Comparison of ENCODE assay signal across 12 cellular contexts in the genomic region with DNA sequence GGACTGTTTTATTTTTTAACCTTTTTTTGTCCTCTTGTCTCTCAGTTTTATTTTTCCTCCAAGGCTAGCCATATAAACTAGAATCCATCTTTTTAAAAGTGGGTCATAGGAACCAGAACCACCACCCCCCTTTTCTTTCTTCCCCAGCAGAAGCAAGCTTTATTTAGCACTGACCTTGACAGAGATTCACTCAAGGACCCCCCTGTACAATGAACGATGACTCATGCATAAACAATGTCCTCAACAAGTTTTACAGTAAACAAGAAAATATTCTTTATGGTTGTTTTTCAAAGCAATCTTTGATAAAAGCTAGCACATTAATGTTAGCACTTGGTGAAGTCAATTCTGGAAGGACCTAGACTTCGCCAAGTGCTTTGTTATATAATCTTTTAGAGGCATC. TPM values are rescaled to one million over a fixed set of nuclear protein-coding genes. Genes with fewer than 3 reads are reported as not detected.
A peak's percentile ranks its signal among the peaks of the same experiment; 100 is the strongest.
DNase-seq lines count a peak whose midpoint lies in the region; ATAC-seq and TF ChIP-seq lines count a peak whose summit lies in the region.
"Had no signal": no experiment of that assay in that cellular context is flagged by ENCODE, and none has a peak within 500 bp of the region (broad histone marks: within the 10 kb centered on the region; RNA-seq: fewer than 3 reads in every experiment).

No MANE protein-coding gene starts in this region.

- H3K36me3 Mint-ChIP-seq in endothelial cell (ENCODE audit: low read depth, unreplicated experiment) (peaks cover 8% of the 10 kb centered on the region), progenitor cell of endocrine pancreas (ENCODE audit: insufficient read depth) (peaks cover 8% of the 10 kb centered on the region)

- H3F3A ChIP-seq in GM23248 (ENCODE audit: insufficient read depth): peaks cover 15% of the 10 kb centered on the region

- H3K27ac Mint-ChIP-seq in endothelial cell (ENCODE audit: unreplicated experiment) (peak overlapping the region; percentile 34), progenitor cell of endocrine pancreas (peak overlapping the region; percentile 5)
- H3K27ac Mint-ChIP-seq: activated T-cell treated with anti-CD3 and anti-CD28 coated beads, Interleukin-2, amount 50 U/mL, for 24 hours; neural progenitor cell had no signal

- H3K9me3 Mint-ChIP-seq in endothelial cell (ENCODE audit: unreplicated experiment) (no peaks in the 10 kb centered on the region), progenitor cell of endocrine pancreas (ENCODE audit: low read depth) (peaks cover 4% of the 10 kb centered on the region)
- H3K9me3 Mint-ChIP-seq: activated T-cell treated with anti-CD3 and anti-CD28 coated beads, Interleukin-2, amount 50 U/mL, for 24 hours; T-cell had no signal

- CTCF ChIA-PET in Panc1 (lab: Charles Lee): no interaction called here

- intact Hi-C loops in Panc1 (cut with micrococcal nuclease; ENCODE audit: unreplicated experiment) (no loop called here), esophagus squamous epithelium (cut with DNase I) (no loop called here)

- H3K9me3 ChIP-seq in GM23248 (ENCODE audit: low read depth) (no peaks in the 10 kb centered on the region), Panc1 (ENCODE audit: control insufficient read depth, insufficient read depth, low read depth, low read length) (no peaks in the 10 kb centered on the region), esophagus squamous epithelium (no peaks in the 10 kb centered on the region)

- BruUV-seq in Panc1 (replicated peaks; lab: Mats Ljungman, UMichigan): TSS peak; percentile 21

- POLR2A ChIA-PET in Panc1 (lab: Charles Lee): interaction anchor here (1.0 kb wide), 1 partner anchor 17 kb away, joined by 3 read pairs; no protein-coding TSS in a partner anchor

- ATAC-seq in Panc1 (no peak), HG02973 (IDR thresholded peaks at IDR 0.05; ENCODE audit: unreplicated experiment) (no peak)
- ATAC-seq: T-cell had no signal

- H3K27ac ChIP-seq in GM23248 (0 out of 2 replicates have a peak overlapping the region, but pooled peaks have one; percentile 0), Panc1 (ENCODE audit: low read length) (no peak overlapping the region), esophagus squamous epithelium (no peak overlapping the region)
- H3K27ac ChIP-seq: neural progenitor cell had no signal

- no peak overlapping the region for H3K9ac ChIP-seq in GM23248
- H3K9ac ChIP-seq: neural progenitor cell had no signal

- H3K79me2 ChIP-seq in GM23248 (ENCODE audit: insufficient read depth): peaks cover 100% of the 10 kb centered on the region

- DNase-seq in GM23248 (no peak), Panc1 (ENCODE audit: low read depth, low spot score) (no peak), endothelial cell (ENCODE audit: low spot score) (no peak), progenitor cell of endocrine pancreas (ENCODE audit: low spot score, unreplicated experiment) (no peak), esophagus squamous epithelium (lab: John Stamatoyannopoulos, UW) (no peak), DMS79 (lab: John Stamatoyannopoulos, UW) (no peak)
- DNase-seq: activated T-cell treated with anti-CD3 and anti-CD28 coated beads, Interleukin-2, amount 50 U/mL, for 24 hours; aorta; NCI-H2171; T-cell had no signal

- H3K9me2 ChIP-seq in GM23248 (ENCODE audit: insufficient read depth): no peaks in the 10 kb centered on the region

- 50% methylated on average over 2 of the region's 2 CpGs for WGBS in GM23248 (ENCODE audit: low coverage in 1 of 2, low lambda C conversion rate in 2 of 2, missing lambda C conversion rate in 2 of 2), 2 experiments
- 61 to 75% methylated on average over 2 of the region's 2 CpGs for WGBS in esophagus squamous epithelium, 2 donors

- no peak for TF ChIP-seq CTCF in Panc1 (IDR thresholded peaks at IDR 0.05)
- no peak for TF ChIP-seq CTCF in endothelial cell (IDR thresholded peaks at IDR 0.05; ENCODE audit: unreplicated experiment)
- TF ChIP-seq CTCF in progenitor cell of endocrine pancreas (IDR thresholded peaks at IDR 0.05; ENCODE audit: unreplicated experiment): no peak
- no peak for TF ChIP-seq CTCF in esophagus squamous epithelium (IDR thresholded peaks at IDR 0.05)

- no peak for TF ChIP-seq POLR2A in esophagus squamous epithelium (IDR thresholded peaks at IDR 0.05)

- in situ Hi-C loops in GM23248 (cut with MboI) (no loop called here), Panc1 (cut with HindIII; ENCODE audit: low pct_unique_long_range_greater_than_20kb, low sequenced_read_pairs) (no loop called here)

- no peak overlapping the region for H3K4me3 Mint-ChIP-seq in endothelial cell (ENCODE audit: unreplicated experiment)
- no peak overlapping the region for H3K4me3 Mint-ChIP-seq in progenitor cell of endocrine pancreas (ENCODE audit: low read depth)
- H3K4me3 Mint-ChIP-seq: activated T-cell treated with anti-CD3 and anti-CD28 coated beads, Interleukin-2, amount 50 U/mL, for 24 hours; neural progenitor cell; T-cell had no signal

- no peak overlapping the region for H2AFZ ChIP-seq in GM23248
- H2AFZ ChIP-seq: neural progenitor cell had no signal

- no peak overlapping the region for H3K4me2 ChIP-seq in GM23248 (ENCODE audit: unreplicated experiment)
- H3K4me2 ChIP-seq: neural progenitor cell had no signal

- H3K27me3 Mint-ChIP-seq in endothelial cell (ENCODE audit: unreplicated experiment) (no peaks in the 10 kb centered on the region), progenitor cell of endocrine pancreas (no peaks in the 10 kb centered on the region)
- H3K27me3 Mint-ChIP-seq: activated T-cell treated with anti-CD3 and anti-CD28 coated beads, Interleukin-2, amount 50 U/mL, for 24 hours; T-cell had no signal

- no peaks in the 10 kb centered on the region for H4K20me1 ChIP-seq in GM23248 (ENCODE audit: insufficient read depth)

- H3K36me3 ChIP-seq in GM23248 (ENCODE audit: low read depth) (no peaks in the 10 kb centered on the region), Panc1 (ENCODE audit: control insufficient read depth, insufficient read depth, low read length) (no peaks in the 10 kb centered on the region), esophagus squamous epithelium (peaks cover 0 to 22% (median 0%) of the 10 kb centered on the region in 3 donors)
- H3K36me3 ChIP-seq: neural progenitor cell had no signal

- H3K4me3 ChIP-seq in GM23248: no peak overlapping the region
- no peak overlapping the region for H3K4me3 ChIP-seq in Panc1 (ENCODE audit: low read depth in 2 of 2, low read length in 2 of 2)
- no peak overlapping the region for H3K4me3 ChIP-seq in esophagus squamous epithelium
- H3K4me3 ChIP-seq: neural progenitor cell had no signal

- H3K27me3 ChIP-seq in GM23248 (replicated peaks; ENCODE audit: insufficient read depth) (no peaks in the 10 kb centered on the region), Panc1 (ENCODE audit: control insufficient read depth, insufficient read depth, low read length) (no peaks in the 10 kb centered on the region), esophagus squamous epithelium (no peaks in the 10 kb centered on the region)
- H3K27me3 ChIP-seq: neural progenitor cell had no signal

- peaks cover 38% of the 10 kb centered on the region for H3K4me1 Mint-ChIP-seq in endothelial cell (ENCODE audit: unreplicated experiment)
- H3K4me1 Mint-ChIP-seq in progenitor cell of endocrine pancreas (ENCODE audit: low read depth): peaks cover 19% of the 10 kb centered on the region
- H3K4me1 Mint-ChIP-seq: neural progenitor cell had no signal

- peaks cover 27% of the 10 kb centered on the region for H3K4me1 ChIP-seq in GM23248 (ENCODE audit: insufficient read depth)
- peaks cover 11% of the 10 kb centered on the region; the same call in 1 of the 2 replicates for H3K4me1 ChIP-seq in Panc1 (ENCODE audit: control insufficient read depth, insufficient read depth, low read length)
- peaks cover 0 to 46% (median 3%) of the 10 kb centered on the region in 3 donors for H3K4me1 ChIP-seq in esophagus squamous epithelium

RNA-seq across cellular contexts. Expression of gene PKN2, which starts 14.1 kb away (rescaled TPM):
- 22.3 and 32.6 TPM in 2 replicates for total RNA-seq in GM23248 (2014; rRNA removed; shearing (Covaris generic))
- polyA plus RNA-seq in GM23248 (2016; fragmentation: Nextera tagmentation; extraction: Ambion mirVana): 19.6 and 24.0 TPM in 2 replicates
- total RNA-seq in Panc1 (2021; ENCODE audit: unreplicated experiment): 74.1 TPM
- polyA plus RNA-seq in Panc1 (2012; ENCODE audit: insufficient read length): 24.8 TPM
- 51.0 TPM for total RNA-seq in endothelial cell (ENCODE audit: unreplicated experiment)
- 67.8 and 72.8 TPM in 2 replicates for total RNA-seq in progenitor cell of endocrine pancreas
- total RNA-seq in esophagus squamous epithelium: 10 to 100 TPM; 26.1 to 54.0 (median 34.8) TPM
